38 cellular contexts compared by ENCODE assay signal in genomic region chr19:15992014-15992413, GRCh38. TPM values are rescaled to one million over a fixed set of nuclear protein-coding genes. Genes with fewer than 3 reads are reported as not detected.
"Had no signal": no experiment of that assay in that cellular context is flagged by ENCODE, and none has a peak within 500 bp of the region (broad histone marks: within the 10 kb centered on the region; RNA-seq: fewer than 3 reads in every experiment).

No MANE protein-coding gene starts in this region.

- H3K36me3 ChIP-seq: adrenal gland, brain microvascular endothelial cell, breast epithelium, cardiac muscle cell had no signal

- H3K27me3 ChIP-seq: body of pancreas, brain microvascular endothelial cell, cardiac muscle cell had no signal

- H3K9me3 ChIP-seq: adrenal gland, body of pancreas, breast epithelium had no signal

- H3K27ac ChIP-seq: adrenal gland, body of pancreas, brain microvascular endothelial cell, breast epithelium, cardiac muscle cell, VCaP had no signal

- FAIRE-seq: astrocyte, TTC549 had no signal

- ATAC-seq: activated CD8-positive, alpha-beta T cell treated with anti-CD3 and anti-CD28 coated beads for 36 hours; activated naive CD4-positive, alpha-beta T cell treated with anti-CD3 and anti-CD28 coated beads, Interleukin-2, amount 50 U/mL, for 72 hours; activated T-cell treated with anti-CD3 and anti-CD28 coated beads, Interleukin-2, amount 50 U/mL, for 4 hours; activated T-cell treated with anti-CD3 and anti-CD28 coated beads, Interleukin-2, amount 50 U/mL, for 72 hours; activated T-helper 17 cell treated with anti-CD3 and anti-CD28 coated beads, Interleukin-2, amount 50 U/mL, for 72 hours; body of pancreas had no signal

- H3K4me3 ChIP-seq: adrenal gland, body of pancreas, breast epithelium, cardiac muscle cell had no signal

- DNase-seq: activated B cell treated with CpG ODN at 0.5 μM for 24 hours; activated CD4-positive, alpha-beta memory T cell treated with anti-CD3 and anti-CD28 coated beads for 36 hours; activated CD4-positive, alpha-beta T cell treated with anti-CD3 and anti-CD28 coated beads for 4 hours; activated CD4-positive, alpha-beta T cell treated with anti-CD3 and anti-CD28 coated beads, Interleukin-2, amount 10 ng/mL, durations not matched to agents 24 days and 14 days; activated CD4-positive, alpha-beta T cell treated with anti-CD3 and anti-CD28 coated beads, Interleukin-2, amount 50 U/mL, for 1 hour; activated CD4-positive, alpha-beta T cell treated with anti-CD3 and anti-CD28 coated beads, Interleukin-2, amount 50 U/mL, for 4 hours; activated CD4-positive, CD25-positive, alpha-beta regulatory T cell treated with anti-CD3 and anti-CD28 coated beads, Interleukin-2, amount 50 U/mL, for 72 hours; activated CD8-positive, alpha-beta memory T cell treated with anti-CD3 and anti-CD28 coated beads, Interleukin-2, amount 50 U/mL, for 4 hours; activated CD8-positive, alpha-beta T cell treated with anti-CD3 and anti-CD28 coated beads for 36 hours; activated effector memory CD4-positive, alpha-beta T cell treated with anti-CD3 and anti-CD28 coated beads, Interleukin-2, amount 50 U/mL, for 16 hours; activated gamma-delta T cell treated with Interleukin-2 at 50 U/mL for 16 hours; activated naive CD4-positive, alpha-beta T cell; activated naive CD4-positive, alpha-beta T cell treated with anti-CD3 and anti-CD28 coated beads for 36 hours; activated naive CD4-positive, alpha-beta T cell treated with anti-CD3 and anti-CD28 coated beads, Interleukin-2, amount 50 U/mL, for 16 hours; activated naive CD8-positive, alpha-beta T cell treated with anti-CD3 and anti-CD28 coated beads for 36 hours; activated T-cell treated with anti-CD3 and anti-CD28 coated beads for 4 hours; activated T-cell treated with anti-CD3 and anti-CD28 coated beads, Interleukin-2, amount 50 U/mL, for 1 hour; activated T-cell treated with anti-CD3 and anti-CD28 coated beads, Interleukin-2, amount 50 U/mL, for 4 hours; activated T-cell treated with anti-CD3 and anti-CD28 coated beads, Interleukin-2, amount 50 U/mL, for 72 hours; adrenal gland; amniotic stem cell; aorta; body of pancreas; brain microvascular endothelial cell; caudate nucleus; cerebellar nuclear complex; T-helper 1 cell; T-helper 2 cell; T-helper 9 cell had no signal

- H3K4me1 ChIP-seq: adrenal gland, body of pancreas, breast epithelium had no signal

RNA-seq across cellular contexts. Expression of gene OR10H4, which starts 43.2 kb away (rescaled TPM):
- total RNA-seq: activated B cell treated with CpG ODN at 0.5 μM for 24 hours; activated CD4-positive, alpha-beta memory T cell treated with anti-CD3 and anti-CD28 coated beads for 36 hours; activated CD4-positive, alpha-beta T cell treated with anti-CD3 and anti-CD28 coated beads, Interleukin-2, amount 10 ng/mL, durations not matched to agents 24 days and 14 days; activated CD8-positive, alpha-beta memory T cell treated with anti-CD3 and anti-CD28 coated beads for 36 hours; activated CD8-positive, alpha-beta T cell treated with anti-CD3 and anti-CD28 coated beads for 36 hours; activated naive CD4-positive, alpha-beta T cell treated with anti-CD3 and anti-CD28 coated beads for 36 hours; activated naive CD4-positive, alpha-beta T cell treated with anti-CD3 and anti-CD28 coated beads, Interleukin-2, amount 50 U/mL, for 72 hours; activated naive CD8-positive, alpha-beta T cell treated with anti-CD3 and anti-CD28 coated beads for 36 hours; activated T-cell treated with anti-CD3 and anti-CD28 coated beads, Interleukin-2, amount 50 U/mL, for 4 hours; activated T-cell treated with anti-CD3 and anti-CD28 coated beads, Interleukin-2, amount 50 U/mL, for 72 hours; activated T-helper 1 cell treated with anti-CD3 and anti-CD28 coated beads, Interleukin-12 subunit alpha, Interleukin-12 subunit beta, Interleukin-2, Interleukin-4 antibody, amounts not matched to agents 30 ng/mL and 10 ng/mL and 1 ng/mL, durations not matched to agents 14 hours and 24 hours and 36 hours; activated T-helper 17 cell treated with anti-CD3 and anti-CD28 coated beads, Interleukin-2, amount 50 U/mL, for 72 hours; adrenal gland; aorta; astrocyte; body of pancreas; breast epithelium; cardiac muscle cell had no signal
- polyA plus RNA-seq: adrenal gland, aorta, cardiac muscle cell had no signal

RNA-seq across cellular contexts. Expression of gene CYP4F11, which starts 57.7 kb away (rescaled TPM):
- total RNA-seq: activated B cell treated with CpG ODN at 0.5 μM for 24 hours; activated CD4-positive, alpha-beta memory T cell treated with anti-CD3 and anti-CD28 coated beads for 36 hours; activated CD4-positive, alpha-beta T cell treated with anti-CD3 and anti-CD28 coated beads, Interleukin-2, amount 10 ng/mL, durations not matched to agents 24 days and 14 days; activated CD8-positive, alpha-beta memory T cell treated with anti-CD3 and anti-CD28 coated beads for 36 hours; activated CD8-positive, alpha-beta T cell treated with anti-CD3 and anti-CD28 coated beads for 36 hours; activated naive CD4-positive, alpha-beta T cell treated with anti-CD3 and anti-CD28 coated beads for 36 hours; activated naive CD4-positive, alpha-beta T cell treated with anti-CD3 and anti-CD28 coated beads, Interleukin-2, amount 50 U/mL, for 72 hours; activated naive CD8-positive, alpha-beta T cell treated with anti-CD3 and anti-CD28 coated beads for 36 hours; activated T-cell treated with anti-CD3 and anti-CD28 coated beads, Interleukin-2, amount 50 U/mL, for 72 hours; activated T-helper 1 cell treated with anti-CD3 and anti-CD28 coated beads, Interleukin-12 subunit alpha, Interleukin-12 subunit beta, Interleukin-2, Interleukin-4 antibody, amounts not matched to agents 30 ng/mL and 10 ng/mL and 1 ng/mL, durations not matched to agents 14 hours and 24 hours and 36 hours; activated T-helper 17 cell treated with anti-CD3 and anti-CD28 coated beads, Interleukin-2, amount 50 U/mL, for 72 hours; astrocyte; cardiac muscle cell had no signal
- polyA plus RNA-seq: cardiac muscle cell had no signal
